ENCODE assay signal across 1 cellular context in genomic region chr21:24955275-24955961, GRCh38.
TF ChIP-seq lines count a peak whose summit lies in the region.

No MANE protein-coding gene starts in this region.

TF ChIP-seq in GM23338, 12 proteins besides CTCF, POLR2A, EP300 and RAD21 (continued from another document):
- TF ChIP-seq ZNF462 (CRISPR knock-in tag; IDR thresholded peaks at IDR 0.05) (no peak), STAT1 (IDR thresholded peaks at IDR 0.05; ENCODE audit: unreplicated experiment) (no peak), CREB1 (CRISPR knock-in tag; IDR thresholded peaks at IDR 0.05; ENCODE audit: low read depth) (no peak)
